16 cellular contexts compared by ENCODE assay signal in the genomic region with DNA sequence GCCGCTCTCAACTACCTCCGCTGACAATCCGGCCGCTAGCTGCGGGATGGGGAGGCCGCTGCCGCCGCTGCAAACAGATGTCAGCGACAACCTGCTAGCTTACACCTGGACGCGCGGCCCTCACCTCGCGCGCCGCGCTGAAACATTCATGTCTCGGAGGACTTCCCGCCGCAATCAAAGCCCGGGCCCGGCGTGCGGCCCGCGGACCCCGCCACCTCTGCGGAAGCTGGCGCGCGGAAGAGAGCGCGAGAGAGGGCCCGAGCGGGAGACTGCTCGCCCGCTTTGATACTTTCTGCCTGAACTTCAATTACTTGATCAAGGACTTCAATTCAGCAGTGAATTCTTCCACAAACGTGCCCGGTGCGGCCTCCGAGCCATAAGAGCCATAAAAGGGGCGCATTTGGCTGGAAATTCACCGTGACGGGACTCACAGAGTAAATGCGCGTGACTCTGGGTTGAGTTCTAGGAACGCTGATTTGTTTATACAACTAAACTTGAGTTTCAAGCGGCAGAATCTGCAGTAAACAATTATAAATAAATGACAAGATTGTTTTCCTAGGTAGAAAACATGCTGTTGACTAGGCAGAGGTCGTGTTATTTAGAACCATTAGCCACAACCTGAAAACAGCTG.
DNase-seq lines count a peak whose midpoint lies in the region; ATAC-seq, FAIRE-seq and TF ChIP-seq lines count a peak whose summit lies in the region.
"Had no signal": no experiment of that assay in that cellular context is flagged by ENCODE, and none has a peak within 500 bp of the region (broad histone marks: within the 10 kb centered on the region; RNA-seq: fewer than 3 reads in every experiment).

No MANE protein-coding gene starts in this region.

- no peaks in the 10 kb centered on the region for H3K27me3 ChIP-seq in HAP-1 (ENCODE audit: low read depth)
- H3K27me3 ChIP-seq: foreskin keratinocyte, left lung had no signal

- DNase-seq in M059J (ENCODE audit: low read depth): peak; percentile 22
- peak; percentile 9 for DNase-seq in epithelial cell of esophagus (ENCODE audit: low read depth)
- DNase-seq in kidney tubule cell (ENCODE audit: low spot score): peak; percentile 31
- DNase-seq in retinal pigment epithelial cell (ENCODE audit: low read depth): no peak
- DNase-seq in HAP-1 (ENCODE audit: low spot score in 2 of 2): no peak
- no peak for DNase-seq in urothelium cell line (ENCODE audit: low spot score)
- DNase-seq: activated CD8-positive, alpha-beta memory T cell treated with anti-CD3 and anti-CD28 coated beads, Interleukin-2, amount 10 ng/mL, durations not matched to agents 7 days and 5 days; activated naive CD8-positive, alpha-beta T cell treated with anti-CD3 and anti-CD28 coated beads, Interleukin-2, amount 10 ng/mL, durations not matched to agents 7 days and 5 days; DMS53; foreskin keratinocyte; MV-4-11; NCI-H2171; SK-N-SH had no signal

- peaks cover 3% of the 10 kb centered on the region; the same call in 1 of the 2 replicates for H3K4me1 ChIP-seq in HAP-1
- H3K4me1 ChIP-seq: foreskin keratinocyte, left lung had no signal

- H3K4me3 ChIP-seq in epithelial cell of esophagus (ENCODE audit: low read length) (peak overlapping the region; percentile 25), retinal pigment epithelial cell (ENCODE audit: low read length) (peak overlapping the region; percentile 25), HAP-1 (no peak overlapping the region)
- H3K4me3 ChIP-seq: left lung had no signal

- no peaks in the 10 kb centered on the region for H3K9me3 ChIP-seq in HAP-1
- H3K9me3 ChIP-seq: SK-N-SH had no signal

- ATAC-seq in GM19351 (IDR thresholded peaks at IDR 0.05; ENCODE audit: unreplicated experiment): no peak
- ATAC-seq in GM18502 (IDR thresholded peaks at IDR 0.05; ENCODE audit: poor library complexity, unreplicated experiment): no peak
- ATAC-seq: activated CD8-positive, alpha-beta memory T cell treated with anti-CD3 and anti-CD28 coated beads, Interleukin-2, amount 10 ng/mL, durations not matched to agents 7 days and 5 days; foreskin keratinocyte; left lung had no signal

- in situ Hi-C loops in HAP-1 (cut with MboI; ENCODE audit: low sequenced_read_pairs): no loop called here

- no peaks in the 10 kb centered on the region for H3K36me3 ChIP-seq in HAP-1 (replicated peaks)

- FAIRE-seq in urothelium cell line (lab: Jason Lieb, UNC): no peak

- no peak for TF ChIP-seq CTCF in epithelial cell of esophagus (IDR thresholded peaks at IDR 0.05; ENCODE audit: insufficient read depth, low read depth, low read length, missing control alignments)
- no peak for TF ChIP-seq CTCF in retinal pigment epithelial cell (conservative IDR thresholded peaks at IDR 0.05; ENCODE audit: low read depth, low read length)

Comparison
In these comparisons a context has a peak if more than half of its experiments do, and no peak if none do; other contexts are left out.
1. DNase-seq: peak in M059J (single experiment), epithelial cell of esophagus (single experiment) and kidney tubule cell (single experiment); none in retinal pigment epithelial cell (single experiment), HAP-1 (0 of 2) and urothelium cell line (single experiment).